ENCODE assay signal across 9 cellular contexts in genomic region chr5:131209506-131210191, GRCh38. TPM values are rescaled to one million over a fixed set of nuclear protein-coding genes. Genes with fewer than 3 reads are reported as not detected.
A peak's percentile ranks its signal among the peaks of the same experiment; 100 is the strongest.
DNase-seq lines count a peak whose midpoint lies in the region; ATAC-seq and TF ChIP-seq lines count a peak whose summit lies in the region.
"Had no signal": no experiment of that assay in that cellular context is flagged by ENCODE, and none has a peak within 500 bp of the region (broad histone marks: within the 10 kb centered on the region; RNA-seq: fewer than 3 reads in every experiment).

No MANE protein-coding gene starts in this region.

- peaks cover 75% of the 10 kb centered on the region for H3K4me1 ChIP-seq in Karpas-422 (ENCODE audit: low read length)
- no peaks in the 10 kb centered on the region for H3K4me1 ChIP-seq in endocrine pancreas (ENCODE audit: control insufficient read depth, insufficient read depth, low read length)

- peak overlapping the region; percentile 42 for H3K4me3 ChIP-seq in GM12864 (ENCODE audit: low read depth, low read length)
- H3K4me3 ChIP-seq in Karpas-422 (ENCODE audit: low read length): peak overlapping the region; percentile 73
- H3K4me3 ChIP-seq in endocrine pancreas (ENCODE audit: control insufficient read depth, insufficient read depth, low read length): peak overlapping the region; percentile 73
- H3K4me3 ChIP-seq in coronary artery: no peak overlapping the region
- H3K4me3 ChIP-seq: heart right ventricle had no signal

- H3K9me3 ChIP-seq in Karpas-422 (ENCODE audit: low read length) (no peaks in the 10 kb centered on the region), endocrine pancreas (ENCODE audit: control insufficient read depth, low read length) (no peaks in the 10 kb centered on the region)
- H3K9me3 ChIP-seq: heart right ventricle had no signal

- peaks cover 41% of the 10 kb centered on the region for H3K79me2 ChIP-seq in Karpas-422 (ENCODE audit: low read length)

- TF ChIP-seq CTCF in GM12864 (IDR thresholded peaks at IDR 0.05; ENCODE audit: low read depth, low read length, missing control alignments) (no peak), coronary artery (IDR thresholded peaks at IDR 0.05) (no peak)

- peak overlapping the region; percentile 96 for H3K4me2 ChIP-seq in Karpas-422 (ENCODE audit: low read depth, low read length, poor library complexity, severe bottlenecking)

- DNase-seq in GM12864 (ENCODE audit: low read depth) (peak; percentile 81), Karpas-422 (peak; percentile 93), UCSD-AML1 (lab: John Stamatoyannopoulos, UW; ENCODE audit: unreplicated experiment) (peak; percentile 22), coronary artery (ENCODE audit: low spot score) (no peak), occipital lobe (lab: John Stamatoyannopoulos, UW) (no peak)
- peak; percentile 37 to 88 (median 72) for DNase-seq in stimulated activated naive CD4-positive, alpha-beta T cell (lab: John Stamatoyannopoulos, UW)
- DNase-seq: heart right ventricle had no signal

- no peaks in the 10 kb centered on the region for H3K9me2 ChIP-seq in Karpas-422 (replicated peaks; ENCODE audit: insufficient read depth, low read length)

- H3K27ac ChIP-seq in Karpas-422 (ENCODE audit: low read length): peak overlapping the region; percentile 98
- no peak overlapping the region for H3K27ac ChIP-seq in coronary artery

- peak; percentile 92 for ATAC-seq in GM21528 (IDR thresholded peaks at IDR 0.05; ENCODE audit: low FRiP score, unreplicated experiment)

- no peaks in the 10 kb centered on the region for H3K27me3 ChIP-seq in Karpas-422 (ENCODE audit: low read length)
- H3K27me3 ChIP-seq in endocrine pancreas (ENCODE audit: control insufficient read depth, insufficient read depth, low read length): no peaks in the 10 kb centered on the region
- H3K27me3 ChIP-seq: heart right ventricle had no signal

- H4K20me1 ChIP-seq in Karpas-422 (ENCODE audit: insufficient read depth, low read depth, low read length): no peaks in the 10 kb centered on the region

- H3K9ac ChIP-seq in Karpas-422 (ENCODE audit: low read length): peak overlapping the region; percentile 68
- no peak overlapping the region for H3K9ac ChIP-seq in endocrine pancreas (ENCODE audit: control insufficient read depth, insufficient read depth, low read length)

- H2AFZ ChIP-seq in Karpas-422 (ENCODE audit: low read length): peak overlapping the region; percentile 15; the same call in 1 of the 2 replicates

- H3K36me3 ChIP-seq in Karpas-422 (ENCODE audit: insufficient read depth, low read length) (no peaks in the 10 kb centered on the region), endocrine pancreas (ENCODE audit: control insufficient read depth, insufficient read depth, low read length) (no peaks in the 10 kb centered on the region)
- H3K36me3 ChIP-seq: heart right ventricle had no signal

RNA-seq across cellular contexts. Expression of gene LYRM7, which starts 38.9 kb away (rescaled TPM):
- 18.8 and 28.4 TPM in 2 replicates for total RNA-seq in Karpas-422 (2014; rRNA removed; shearing (Covaris generic); ENCODE audit: low replicate concordance)
- total RNA-seq in occipital lobe: 28.7 TPM

RNA-seq across cellular contexts. Expression of gene HINT1, which starts 44.6 kb away (rescaled TPM):
- total RNA-seq in Karpas-422 (2014; rRNA removed; shearing (Covaris generic); ENCODE audit: low replicate concordance): 220 and 522 TPM in 2 replicates
- total RNA-seq in occipital lobe: 173 TPM

RNA-seq across cellular contexts. Expression of gene CDC42SE2, which starts 54.2 kb away (rescaled TPM):
- total RNA-seq in Karpas-422 (2014; rRNA removed; shearing (Covaris generic); ENCODE audit: low replicate concordance): 57.4 and 143 TPM in 2 replicates
- total RNA-seq in occipital lobe: 170 TPM

Comparison
In these comparisons a context has a peak if more than half of its experiments do, and no peak if none do; other contexts are left out.
1. DNase-seq: peak in GM12864 (single experiment), Karpas-422 (single experiment), UCSD-AML1 (single experiment) and stimulated activated naive CD4-positive, alpha-beta T cell (6 of 6); none in coronary artery (single experiment) and occipital lobe (single experiment).